ENCODE assay signal across 8 cellular contexts in the genomic region with DNA sequence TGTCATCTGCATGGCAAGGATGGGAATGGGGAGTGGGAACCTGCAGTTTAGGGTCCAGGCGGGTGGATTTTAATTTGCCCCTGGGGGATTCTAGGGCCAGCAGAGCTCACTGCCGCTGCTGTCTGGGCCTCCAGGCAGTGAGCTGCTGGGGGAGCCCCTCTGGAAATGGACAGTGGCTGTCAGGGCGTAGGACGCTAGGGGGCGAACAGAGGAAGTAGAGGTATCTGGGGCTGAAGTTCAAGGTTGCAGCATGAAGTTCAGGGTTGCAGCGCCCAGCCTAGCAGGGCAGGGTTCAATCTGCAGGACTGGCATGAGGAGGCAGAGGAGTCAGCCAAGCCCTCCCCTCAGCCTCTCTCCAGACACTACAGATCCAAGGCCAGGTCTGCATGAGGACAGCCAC. TPM values are rescaled to one million over a fixed set of nuclear protein-coding genes. Genes with fewer than 3 reads are reported as not detected.
DNase-seq lines count a peak whose midpoint lies in the region; ATAC-seq and TF ChIP-seq lines count a peak whose summit lies in the region.

No MANE protein-coding gene starts in this region.

- peak; percentile 36 for TF ChIP-seq CTCF in neural crest cell (conservative IDR thresholded peaks at IDR 0.05)

- ATAC-seq in activated T-cell treated with anti-CD3 and anti-CD28 coated beads, Interleukin-2, amount 50 U/mL, for 72 hours (replicated peaks in 1 of 2) = peak; percentile 64 to 68
- no peak for ATAC-seq in HG02623 (IDR thresholded peaks at IDR 0.05; ENCODE audit: unreplicated experiment)
- no peak for ATAC-seq in GM19452 (IDR thresholded peaks at IDR 0.05; ENCODE audit: unreplicated experiment)

- H3K27ac Mint-ChIP-seq in activated T-cell treated with anti-CD3 and anti-CD28 coated beads, Interleukin-2, amount 50 U/mL, for 72 hours = no peak overlapping the region
- H3K27ac Mint-ChIP-seq in neural crest cell (ENCODE audit: unreplicated experiment) = no peak overlapping the region

- peaks cover 0 to 3% of the 10 kb centered on the region in 2 donors for H3K36me3 Mint-ChIP-seq in activated T-cell treated with anti-CD3 and anti-CD28 coated beads, Interleukin-2, amount 50 U/mL, for 72 hours (ENCODE audit: insufficient read depth in 2 of 2)
- peaks cover 12% of the 10 kb centered on the region for H3K36me3 Mint-ChIP-seq in neural crest cell (ENCODE audit: low read depth)

- peaks cover 62% of the 10 kb centered on the region for H3K4me1 Mint-ChIP-seq in activated T-cell treated with anti-CD3 and anti-CD28 coated beads, Interleukin-2, amount 50 U/mL, for 72 hours (ENCODE audit: low read depth)
- H3K4me1 Mint-ChIP-seq in neural crest cell = peaks cover 44% of the 10 kb centered on the region

- H3K9me3 Mint-ChIP-seq in activated T-cell treated with anti-CD3 and anti-CD28 coated beads, Interleukin-2, amount 50 U/mL, for 72 hours = no peaks in the 10 kb centered on the region
- peaks cover 3% of the 10 kb centered on the region for H3K9me3 Mint-ChIP-seq in neural crest cell

- H3K27me3 Mint-ChIP-seq in activated T-cell treated with anti-CD3 and anti-CD28 coated beads, Interleukin-2, amount 50 U/mL, for 72 hours (ENCODE audit: low read depth) = no peaks in the 10 kb centered on the region
- H3K27me3 Mint-ChIP-seq in neural crest cell (ENCODE audit: low read depth) = no peaks in the 10 kb centered on the region

- peak; percentile 22 for DNase-seq in EH (ENCODE audit: low read depth)
- DNase-seq in MV-4-11 (lab: John Stamatoyannopoulos, UW) = peak; percentile 31
- DNase-seq in activated T-cell treated with anti-CD3 and anti-CD28 coated beads, Interleukin-2, amount 50 U/mL, for 72 hours = peak; percentile 59 to 67
- DNase-seq in neural crest cell (ENCODE audit: low read depth, low spot score) = peak; percentile 33
- no peak for DNase-seq in glomerular visceral epithelial cell (ENCODE audit: extremely low spot score)
- no peak for DNase-seq in Ammon's horn (ENCODE audit: low spot score)

- H3K4me3 Mint-ChIP-seq in activated T-cell treated with anti-CD3 and anti-CD28 coated beads, Interleukin-2, amount 50 U/mL, for 72 hours = peak overlapping the region; percentile 26 to 28
- H3K4me3 Mint-ChIP-seq in neural crest cell = no peak overlapping the region

RNA-seq across cellular contexts. Expression of a gene that starts 49.5 kb away (rescaled TPM):
- 1 to 10 TPM; 9.1 to 9.8 TPM for total RNA-seq in activated T-cell treated with anti-CD3 and anti-CD28 coated beads, Interleukin-2, amount 50 U/mL, for 72 hours
- 78.6 and 79.9 TPM in 2 replicates for total RNA-seq in neural crest cell

Comparison
In these comparisons a context has a peak if more than half of its experiments do, and no peak if none do; other contexts are left out.
1. DNase-seq: peak in EH (single experiment), MV-4-11 (single experiment), activated T-cell treated with anti-CD3 and anti-CD28 coated beads, Interleukin-2, amount 50 U/mL, for 72 hours (2 of 2) and neural crest cell (single experiment); none in glomerular visceral epithelial cell (single experiment) and Ammon's horn (single experiment).
2. ATAC-seq: peak in activated T-cell treated with anti-CD3 and anti-CD28 coated beads, Interleukin-2, amount 50 U/mL, for 72 hours (2 of 2); none in HG02623 (single experiment) and GM19452 (single experiment).